In the genomic region with DNA sequence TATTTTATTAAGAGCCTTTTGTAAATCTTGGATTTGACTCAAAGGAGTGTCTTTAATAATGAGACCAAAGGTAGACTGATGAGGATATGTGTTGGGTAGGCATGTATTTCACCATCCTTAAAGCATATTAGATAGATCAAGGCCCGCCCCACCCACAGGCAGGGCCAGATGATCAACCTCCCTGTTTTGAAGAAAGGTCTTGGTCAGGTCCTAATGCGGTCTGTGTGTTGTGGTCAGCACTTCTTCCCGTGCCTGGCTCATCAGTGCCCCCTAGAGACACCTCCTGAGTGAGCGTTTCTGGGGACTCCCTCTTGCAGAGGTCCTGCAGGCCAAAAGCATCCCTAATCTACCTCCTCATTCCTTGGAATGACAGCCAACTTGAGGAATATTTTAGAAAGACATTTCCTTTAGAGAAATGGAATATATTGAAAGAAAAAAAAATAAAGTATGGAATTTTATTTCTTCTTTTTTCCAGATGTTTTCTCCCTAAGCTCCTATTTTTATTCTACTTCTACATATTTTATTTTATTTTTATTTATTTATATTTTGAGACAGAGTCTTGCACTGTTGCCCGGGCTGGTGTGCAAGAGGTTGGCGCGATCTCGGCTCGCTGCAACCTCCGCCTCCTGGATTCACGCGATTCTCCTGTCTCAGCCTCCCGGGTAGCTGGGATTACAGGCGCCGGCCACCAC, we compare ENCODE assay signal across 8 cellular contexts. TPM values are rescaled to one million over a fixed set of nuclear protein-coding genes. Genes with fewer than 3 reads are reported as not detected.
DNase-seq lines count a peak whose midpoint lies in the region; ATAC-seq and TF ChIP-seq lines count a peak whose summit lies in the region.

No MANE protein-coding gene starts in this region.

- H3K36me3 Mint-ChIP-seq in Caco-2 (ENCODE audit: insufficient read depth, unreplicated experiment), result peaks cover 6% of the 10 kb centered on the region
- H3K36me3 Mint-ChIP-seq in activated CD8-positive, alpha-beta T cell treated with anti-CD3 and anti-CD28 coated beads for 36 hours (ENCODE audit: low read depth), result no peaks in the 10 kb centered on the region

- H3K4me3 ChIP-seq in Caco-2 (ENCODE audit: low read depth, low read length) (no peak overlapping the region), foreskin fibroblast (ENCODE audit: low read depth in 1 of 2, low read length in 2 of 2) (no peak overlapping the region), neuronal stem cell (ENCODE audit: low read length in 2 of 2) (no peak overlapping the region), aorta (ENCODE audit: low read length in 2 of 2) (no peak overlapping the region)

- no peak overlapping the region for H2BK15ac ChIP-seq in neuronal stem cell (ENCODE audit: low read length)

- CTCF ChIA-PET in Caco-2 (lab: Charles Lee), result interaction anchor here (0.8 to 1.0 kb wide), 2 partner anchors 68 to 127 kb away, joined by 3 to 4 read pairs; no protein-coding TSS in a partner anchor
- CTCF ChIA-PET in activated CD8-positive, alpha-beta T cell treated with anti-CD3 and anti-CD28 coated beads for 36 hours (lab: Charles Lee), result interaction anchor here (0.6 to 1.5 kb wide), 2 partner anchors 10 to 328 kb away, joined by 3 to 4 read pairs; no protein-coding TSS in a partner anchor

- H3K4me2 ChIP-seq in neuronal stem cell (ENCODE audit: insufficient read depth, low read length, poor library complexity, severe bottlenecking), result no peak overlapping the region

- no peak overlapping the region for H4K8ac ChIP-seq in neuronal stem cell (ENCODE audit: low read depth, low read length)

- H2BK120ac ChIP-seq in neuronal stem cell (ENCODE audit: low read depth, low read length), result no peak overlapping the region

- H2AFZ ChIP-seq in neuronal stem cell (ENCODE audit: low read length), result peak overlapping the region; percentile 57

- no TSS peak for BruUV-seq in Caco-2 (replicated peaks; lab: Mats Ljungman, UMichigan)

- peaks cover 7% of the 10 kb centered on the region for H3K4me1 Mint-ChIP-seq in Caco-2 (ENCODE audit: low read depth, unreplicated experiment)
- H3K4me1 Mint-ChIP-seq in activated CD8-positive, alpha-beta T cell treated with anti-CD3 and anti-CD28 coated beads for 36 hours (ENCODE audit: low read depth), result no peaks in the 10 kb centered on the region

- no peak overlapping the region for H4K91ac ChIP-seq in neuronal stem cell (ENCODE audit: low read depth, low read length, poor library complexity)

- H3K9me3 ChIP-seq in Caco-2, result no peaks in the 10 kb centered on the region
- no peaks in the 10 kb centered on the region for H3K9me3 ChIP-seq in neuronal stem cell (replicated peaks in 1 of 2; ENCODE audit: control insufficient read depth in 2 of 2, insufficient read depth in 1 of 2, low read depth in 1 of 2, low read length in 2 of 2)
- H3K9me3 ChIP-seq in aorta (ENCODE audit: control insufficient read depth, low read length), result no peaks in the 10 kb centered on the region

- DNase-seq in Caco-2 (peak; percentile 87 to 88), GM19238 (ENCODE audit: insufficient read length, low spot score) (peak; percentile 45), NCI-H2196 treated with DMSO at 0.1 percent for 48 hours (lab: John Stamatoyannopoulos, UW; ENCODE audit: unreplicated experiment) (peak; percentile 47), foreskin fibroblast (peak; percentile 81 to 94), neuronal stem cell (ENCODE audit: low spot score) (peak; percentile 63), aorta (peak; percentile 87 to 90)
- peak; percentile 74 for DNase-seq in activated CD8-positive, alpha-beta T cell treated with anti-CD3 and anti-CD28 coated beads for 36 hours

- TF ChIP-seq CTCF in Caco-2 (IDR thresholded peaks at IDR 0.05; ENCODE audit: insufficient read depth in 1 of 2, low read depth in 1 of 2, low read length in 1 of 2, severe bottlenecking in 1 of 2, unreplicated experiment in 1 of 2) (peak; percentile 86 to 88), foreskin fibroblast (IDR thresholded peaks at IDR 0.05; ENCODE audit: low read depth, low read length) (peak; percentile 95)
- TF ChIP-seq CTCF in activated CD8-positive, alpha-beta T cell treated with anti-CD3 and anti-CD28 coated beads for 36 hours (IDR thresholded peaks at IDR 0.05), result peak; percentile 55

- no peak overlapping the region for H3K18ac ChIP-seq in neuronal stem cell (ENCODE audit: low read length)

- H2BK12ac ChIP-seq in neuronal stem cell (ENCODE audit: low read length), result no peak overlapping the region

- H3K79me1 ChIP-seq in neuronal stem cell (ENCODE audit: low read depth, low read length), result no peaks in the 10 kb centered on the region

- H3K27me3 ChIP-seq in Caco-2 (replicated peaks; ENCODE audit: control insufficient read depth, insufficient read depth, low read length) (no peaks in the 10 kb centered on the region), neuronal stem cell (ENCODE audit: control insufficient read depth in 3 of 3, insufficient read depth in 3 of 3, low read depth in 1 of 3, low read length in 3 of 3) (no peaks in the 10 kb centered on the region), aorta (ENCODE audit: control insufficient read depth in 1 of 2, insufficient read depth in 2 of 2, low read length in 1 of 2) (no peaks in the 10 kb centered on the region)

- intact Hi-C loops in Caco-2 (cut with micrococcal nuclease; ENCODE audit: unreplicated experiment), result loop anchor here (1.0 to 10.0 kb wide), 7 partner anchors 82 to 526 kb away; no protein-coding TSS in a partner anchor
- intact Hi-C loops in activated CD8-positive, alpha-beta T cell treated with anti-CD3 and anti-CD28 coated beads for 36 hours (cut with micrococcal nuclease), result loop anchor here (5.0 to 10.0 kb wide), 2 partner anchors 128 to 356 kb away; partner anchors contain the start of gene HPS3
- intact Hi-C loops in aorta (cut with DNase I), result loop anchor here (2.0 to 10.0 kb wide), 5 partner anchors 88 to 506 kb away; no protein-coding TSS in a partner anchor

- H3K9me3 Mint-ChIP-seq in Caco-2 (ENCODE audit: unreplicated experiment), result no peaks in the 10 kb centered on the region
- H3K9me3 Mint-ChIP-seq in activated CD8-positive, alpha-beta T cell treated with anti-CD3 and anti-CD28 coated beads for 36 hours, result no peaks in the 10 kb centered on the region

- H3K23ac ChIP-seq in neuronal stem cell (ENCODE audit: low read depth, low read length, poor library complexity), result no peak overlapping the region

- H3K4me3 Mint-ChIP-seq in Caco-2 (ENCODE audit: unreplicated experiment), result no peak overlapping the region
- H3K4me3 Mint-ChIP-seq in activated CD8-positive, alpha-beta T cell treated with anti-CD3 and anti-CD28 coated beads for 36 hours, result no peak overlapping the region

- no peak overlapping the region for H3K27ac Mint-ChIP-seq in Caco-2 (ENCODE audit: unreplicated experiment)
- H3K27ac Mint-ChIP-seq in activated CD8-positive, alpha-beta T cell treated with anti-CD3 and anti-CD28 coated beads for 36 hours, result no peak overlapping the region

- H3K36me3 ChIP-seq in Caco-2 (ENCODE audit: control insufficient read depth, insufficient read depth, low read length), result no peaks in the 10 kb centered on the region
- H3K36me3 ChIP-seq in neuronal stem cell (replicated peaks in 1 of 2; ENCODE audit: control insufficient read depth in 2 of 2, insufficient read depth in 2 of 2, low read length in 2 of 2), result no peaks in the 10 kb centered on the region
- H3K36me3 ChIP-seq in aorta (ENCODE audit: control insufficient read depth in 1 of 2, insufficient read depth in 2 of 2, low read length in 1 of 2), result no peaks in the 10 kb centered on the region

- no CpG with 5 or more reads among the region's 15 CpGs for WGBS in neuronal stem cell (ENCODE audit: extremely low coverage in 2 of 2, insufficient read length in 2 of 2, insufficient replicate concordance in 1 of 2), 2 donors
- 74 to 81% methylated on average over 15 of the region's 15 CpGs for WGBS in aorta, 2 donors

- no peak overlapping the region for H2BK5ac ChIP-seq in neuronal stem cell (ENCODE audit: low read length)

- ATAC-seq in HG03108 (IDR thresholded peaks at IDR 0.05; ENCODE audit: unreplicated experiment) (peak; percentile 88), aorta (ENCODE audit: low FRiP score) (peak; percentile 95)
- peak; percentile 62 for ATAC-seq in activated CD8-positive, alpha-beta T cell treated with anti-CD3 and anti-CD28 coated beads for 36 hours

- H3K27me3 Mint-ChIP-seq in Caco-2 (ENCODE audit: insufficient read depth, unreplicated experiment), result no peaks in the 10 kb centered on the region
- peaks cover 2% of the 10 kb centered on the region for H3K27me3 Mint-ChIP-seq in activated CD8-positive, alpha-beta T cell treated with anti-CD3 and anti-CD28 coated beads for 36 hours

- H3K14ac ChIP-seq in neuronal stem cell (ENCODE audit: low read length), result no peak overlapping the region

- H3K4me1 ChIP-seq in Caco-2 (peaks cover 9% of the 10 kb centered on the region), neuronal stem cell (ENCODE audit: control insufficient read depth in 2 of 2, insufficient read depth in 1 of 2, low read depth in 1 of 2, low read length in 2 of 2) (no peaks in the 10 kb centered on the region), aorta (ENCODE audit: control insufficient read depth in 1 of 2, insufficient read depth in 2 of 2, low read length in 2 of 2) (no peaks in the 10 kb centered on the region)

- H2AK5ac ChIP-seq in neuronal stem cell (ENCODE audit: low read depth, low read length), result no peak overlapping the region

- no peak overlapping the region for H3K4ac ChIP-seq in neuronal stem cell (ENCODE audit: low read length)

- H3K9ac ChIP-seq in neuronal stem cell (ENCODE audit: low read depth, low read length, poor library complexity), result no peak overlapping the region

- no peak overlapping the region for H3K27ac ChIP-seq in neuronal stem cell (replicated peaks; ENCODE audit: low read length)
- H3K27ac ChIP-seq in aorta (ENCODE audit: low read depth in 1 of 2, low read length in 2 of 2), result peak overlapping the region in 1 of 2 donors; percentile 5

- POLR2A ChIA-PET in Caco-2 (lab: Charles Lee), result interaction anchor here (0.6 kb wide), 1 partner anchor 88 kb away, joined by 3 read pairs; no protein-coding TSS in a partner anchor
- POLR2A ChIA-PET in activated CD8-positive, alpha-beta T cell treated with anti-CD3 and anti-CD28 coated beads for 36 hours (lab: Charles Lee), result no interaction called here

RNA-seq across cellular contexts. Expression of gene TM4SF4, which starts 6.0 kb away (rescaled TPM):
- total RNA-seq in Caco-2 (2022) (1.9 and 2.7 TPM in 2 replicates), aorta (not detected)
- total RNA-seq in activated CD8-positive, alpha-beta T cell treated with anti-CD3 and anti-CD28 coated beads for 36 hours, result not detected
- polyA plus RNA-seq in neuronal stem cell (2013, experiment 1 of 2), result not detected
- polyA plus RNA-seq in neuronal stem cell (2013, experiment 2 of 2), result not detected
- polyA plus RNA-seq in aorta, result 10 to 100 TPM in 1 of 2 donors, under 1 TPM in 1; 0.20 to 83.4 TPM
